In the genomic region with DNA sequence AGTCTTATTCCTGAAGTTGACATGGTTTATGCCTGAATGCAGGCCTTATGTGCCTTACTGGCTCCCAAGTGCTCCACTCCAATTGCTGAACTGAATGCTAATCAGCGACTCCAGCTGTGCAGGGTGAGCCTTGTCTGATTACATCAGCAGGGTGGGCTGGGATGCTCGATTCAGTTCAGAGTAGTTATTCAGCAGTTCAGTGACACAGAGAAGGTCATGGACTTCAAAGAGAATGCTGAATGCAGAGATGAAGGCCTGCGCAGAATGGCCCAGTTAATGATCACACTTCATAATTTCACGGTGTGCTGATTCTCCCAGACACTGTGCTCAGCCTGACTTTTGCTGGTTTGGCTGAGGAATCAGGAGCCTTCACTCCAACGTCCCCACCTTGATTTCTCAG, we compare ENCODE assay signal across 1 cellular context.
A peak's percentile ranks its signal among the peaks of the same experiment; 100 is the strongest.
TF ChIP-seq lines count a peak whose summit lies in the region.

No MANE protein-coding gene starts in this region.

TF ChIP-seq in HepG2, 621 proteins besides CTCF, POLR2A, EP300 and RAD21 (continued from another document and continues in another):
- TF ChIP-seq ZNF710 (CRISPR knock-in tag; IDR thresholded peaks at IDR 0.05; ENCODE audit: borderline replicate concordance) (no peak), ZNF331 (CRISPR knock-in tag; IDR thresholded peaks at IDR 0.05) (peak; percentile 46; the same call in 1 of the 2 replicates), ZNF343 (CRISPR knock-in tag; IDR thresholded peaks at IDR 0.05) (no peak), TBP (CRISPR knock-in tag; IDR thresholded peaks at IDR 0.05) (no peak), NCOA5 (CRISPR knock-in tag; IDR thresholded peaks at IDR 0.05) (no peak), FIP1L1 (IDR thresholded peaks at IDR 0.05; ENCODE audit: borderline replicate concordance, insufficient read depth, low read depth, low read length) (no peak), BHLHE40 (IDR thresholded peaks at IDR 0.05; ENCODE audit: low read length) (peak; percentile 41; the same call in 1 of the 2 replicates), KAT7 (CRISPR knock-in tag; IDR thresholded peaks at IDR 0.05; ENCODE audit: borderline replicate concordance) (no peak), NCOA1 (CRISPR knock-in tag; IDR thresholded peaks at IDR 0.05) (no peak), MAFK (conservative IDR thresholded peaks at IDR 0.05 in 1 of 2, IDR thresholded peaks at IDR 0.05 in 1 of 2; ENCODE audit: low read length in 2 of 2) (peak in 1 of 2 experiments; percentile 3; a peak in 1 of 4 replicates), ZFP62 (CRISPR knock-in tag; IDR thresholded peaks at IDR 0.05) (no peak), FOXA3 (CRISPR knock-in tag; IDR thresholded peaks at IDR 0.05) (peak; percentile 28), ZNF333 (CRISPR knock-in tag; IDR thresholded peaks at IDR 0.05; ENCODE audit: borderline replicate concordance) (no peak), ZNF563 (CRISPR knock-in tag; IDR thresholded peaks at IDR 0.05) (no peak), SALL1 (CRISPR knock-in tag; IDR thresholded peaks at IDR 0.05) (peak; percentile 90), GATAD2A (CRISPR knock-in tag; IDR thresholded peaks at IDR 0.05) (peak; percentile 66), CEBPG (CRISPR knock-in tag; IDR thresholded peaks at IDR 0.05) (peak; percentile 82), ZNF263 (CRISPR knock-in tag; IDR thresholded peaks at IDR 0.05) (peak; percentile 41; the same call in 1 of the 2 replicates), SMAD9 (CRISPR knock-in tag; IDR thresholded peaks at IDR 0.05) (no peak), RBAK (CRISPR knock-in tag; IDR thresholded peaks at IDR 0.05) (no peak), ZBTB7B (CRISPR knock-in tag; IDR thresholded peaks at IDR 0.05) (peak; percentile 79), ZNF616 (CRISPR knock-in tag; IDR thresholded peaks at IDR 0.05; ENCODE audit: low read depth) (no peak), SRF (IDR thresholded peaks at IDR 0.05; ENCODE audit: low read depth, low read length) (no peak), ZBTB1 (CRISPR knock-in tag; IDR thresholded peaks at IDR 0.05; ENCODE audit: borderline replicate concordance) (no peak), TERF1 (CRISPR knock-in tag; IDR thresholded peaks at IDR 0.05) (no peak), ATF4 (CRISPR knock-in tag; IDR thresholded peaks at IDR 0.05) (peak in 1 of 2 experiments; percentile 93; a peak in 2 of 4 replicates), ZNF776 (CRISPR knock-in tag; IDR thresholded peaks at IDR 0.05) (no peak), ZNF589 (CRISPR knock-in tag; conservative IDR thresholded peaks at IDR 0.05) (no peak), RARG (CRISPR knock-in tag; IDR thresholded peaks at IDR 0.05; ENCODE audit: low read depth) (no peak), ETV6 (CRISPR knock-in tag; conservative IDR thresholded peaks at IDR 0.05) (no peak), YEATS2 (CRISPR knock-in tag; IDR thresholded peaks at IDR 0.05; ENCODE audit: borderline replicate concordance) (no peak), SMC3 (IDR thresholded peaks at IDR 0.05; ENCODE audit: low read length) (peak; percentile 8; the same call in 1 of the 2 replicates), ZNF614 (CRISPR knock-in tag; IDR thresholded peaks at IDR 0.05; ENCODE audit: borderline replicate concordance) (no peak), ZBTB33 (CRISPR knock-in tag; IDR thresholded peaks at IDR 0.05) (no peak), ZNF792 (CRISPR knock-in tag; IDR thresholded peaks at IDR 0.05) (0 out of 2 replicates have a peak, but pooled peaks have one; percentile 22), TAF15 (IDR thresholded peaks at IDR 0.05; ENCODE audit: low read depth, low read length, poor library complexity, severe bottlenecking) (no peak), RORA (CRISPR knock-in tag; IDR thresholded peaks at IDR 0.05) (no peak), NFIB (CRISPR knock-in tag; IDR thresholded peaks at IDR 0.05; ENCODE audit: borderline replicate concordance) (no peak), TMF1 (CRISPR knock-in tag; IDR thresholded peaks at IDR 0.05; ENCODE audit: low read depth) (no peak), CC2D1A (CRISPR knock-in tag; IDR thresholded peaks at IDR 0.05) (no peak), ZNF460 (CRISPR knock-in tag; IDR thresholded peaks at IDR 0.05; ENCODE audit: borderline replicate concordance) (no peak), PBX3 (CRISPR knock-in tag; IDR thresholded peaks at IDR 0.05; ENCODE audit: borderline replicate concordance) (no peak)
- TF ChIP-seq, protein P1, sequence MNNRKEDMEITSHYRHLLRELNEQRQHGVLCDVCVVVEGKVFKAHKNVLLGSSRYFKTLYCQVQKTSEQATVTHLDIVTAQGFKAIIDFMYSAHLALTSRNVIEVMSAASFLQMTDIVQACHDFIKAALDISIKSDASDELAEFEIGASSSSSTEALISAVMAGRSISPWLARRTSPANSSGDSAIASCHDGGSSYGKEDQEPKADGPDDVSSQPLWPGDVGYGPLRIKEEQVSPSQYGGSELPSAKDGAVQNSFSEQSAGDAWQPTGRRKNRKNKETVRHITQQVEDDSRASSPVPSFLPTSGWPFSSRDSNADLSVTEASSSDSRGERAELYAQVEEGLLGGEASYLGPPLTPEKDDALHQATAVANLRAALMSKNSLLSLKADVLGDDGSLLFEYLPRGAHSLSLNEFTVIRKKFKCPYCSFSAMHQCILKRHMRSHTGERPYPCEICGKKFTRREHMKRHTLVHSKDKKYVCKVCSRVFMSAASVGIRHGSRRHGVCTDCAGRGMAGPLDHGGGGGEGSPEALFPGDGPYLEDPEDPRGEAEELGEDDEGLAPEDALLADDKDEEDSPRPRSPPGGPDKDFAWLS (CRISPR knock-in tag; IDR thresholded peaks at IDR 0.05; ENCODE audit: borderline replicate concordance), result no peak
- TF ChIP-seq, protein P2, sequence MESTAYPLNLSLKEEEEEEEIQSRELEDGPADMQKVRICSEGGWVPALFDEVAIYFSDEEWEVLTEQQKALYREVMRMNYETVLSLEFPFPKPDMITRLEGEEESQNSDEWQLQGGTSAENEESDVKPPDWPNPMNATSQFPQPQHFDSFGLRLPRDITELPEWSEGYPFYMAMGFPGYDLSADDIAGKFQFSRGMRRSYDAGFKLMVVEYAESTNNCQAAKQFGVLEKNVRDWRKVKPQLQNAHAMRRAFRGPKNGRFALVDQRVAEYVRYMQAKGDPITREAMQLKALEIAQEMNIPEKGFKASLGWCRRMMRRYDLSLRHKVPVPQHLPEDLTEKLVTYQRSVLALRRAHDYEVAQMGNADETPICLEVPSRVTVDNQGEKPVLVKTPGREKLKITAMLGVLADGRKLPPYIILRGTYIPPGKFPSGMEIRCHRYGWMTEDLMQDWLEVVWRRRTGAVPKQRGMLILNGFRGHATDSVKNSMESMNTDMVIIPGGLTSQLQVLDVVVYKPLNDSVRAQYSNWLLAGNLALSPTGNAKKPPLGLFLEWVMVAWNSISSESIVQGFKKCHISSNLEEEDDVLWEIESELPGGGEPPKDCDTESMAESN (CRISPR knock-in tag; conservative IDR thresholded peaks at IDR 0.05), result peak; percentile 47; the same call in 1 of the 2 replicates
- TF ChIP-seq, protein P3, sequence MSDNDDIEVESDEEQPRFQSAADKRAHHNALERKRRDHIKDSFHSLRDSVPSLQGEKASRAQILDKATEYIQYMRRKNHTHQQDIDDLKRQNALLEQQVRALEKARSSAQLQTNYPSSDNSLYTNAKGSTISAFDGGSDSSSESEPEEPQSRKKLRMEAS (IDR thresholded peaks at IDR 0.05), result no peak
- TF ChIP-seq, protein P4, sequence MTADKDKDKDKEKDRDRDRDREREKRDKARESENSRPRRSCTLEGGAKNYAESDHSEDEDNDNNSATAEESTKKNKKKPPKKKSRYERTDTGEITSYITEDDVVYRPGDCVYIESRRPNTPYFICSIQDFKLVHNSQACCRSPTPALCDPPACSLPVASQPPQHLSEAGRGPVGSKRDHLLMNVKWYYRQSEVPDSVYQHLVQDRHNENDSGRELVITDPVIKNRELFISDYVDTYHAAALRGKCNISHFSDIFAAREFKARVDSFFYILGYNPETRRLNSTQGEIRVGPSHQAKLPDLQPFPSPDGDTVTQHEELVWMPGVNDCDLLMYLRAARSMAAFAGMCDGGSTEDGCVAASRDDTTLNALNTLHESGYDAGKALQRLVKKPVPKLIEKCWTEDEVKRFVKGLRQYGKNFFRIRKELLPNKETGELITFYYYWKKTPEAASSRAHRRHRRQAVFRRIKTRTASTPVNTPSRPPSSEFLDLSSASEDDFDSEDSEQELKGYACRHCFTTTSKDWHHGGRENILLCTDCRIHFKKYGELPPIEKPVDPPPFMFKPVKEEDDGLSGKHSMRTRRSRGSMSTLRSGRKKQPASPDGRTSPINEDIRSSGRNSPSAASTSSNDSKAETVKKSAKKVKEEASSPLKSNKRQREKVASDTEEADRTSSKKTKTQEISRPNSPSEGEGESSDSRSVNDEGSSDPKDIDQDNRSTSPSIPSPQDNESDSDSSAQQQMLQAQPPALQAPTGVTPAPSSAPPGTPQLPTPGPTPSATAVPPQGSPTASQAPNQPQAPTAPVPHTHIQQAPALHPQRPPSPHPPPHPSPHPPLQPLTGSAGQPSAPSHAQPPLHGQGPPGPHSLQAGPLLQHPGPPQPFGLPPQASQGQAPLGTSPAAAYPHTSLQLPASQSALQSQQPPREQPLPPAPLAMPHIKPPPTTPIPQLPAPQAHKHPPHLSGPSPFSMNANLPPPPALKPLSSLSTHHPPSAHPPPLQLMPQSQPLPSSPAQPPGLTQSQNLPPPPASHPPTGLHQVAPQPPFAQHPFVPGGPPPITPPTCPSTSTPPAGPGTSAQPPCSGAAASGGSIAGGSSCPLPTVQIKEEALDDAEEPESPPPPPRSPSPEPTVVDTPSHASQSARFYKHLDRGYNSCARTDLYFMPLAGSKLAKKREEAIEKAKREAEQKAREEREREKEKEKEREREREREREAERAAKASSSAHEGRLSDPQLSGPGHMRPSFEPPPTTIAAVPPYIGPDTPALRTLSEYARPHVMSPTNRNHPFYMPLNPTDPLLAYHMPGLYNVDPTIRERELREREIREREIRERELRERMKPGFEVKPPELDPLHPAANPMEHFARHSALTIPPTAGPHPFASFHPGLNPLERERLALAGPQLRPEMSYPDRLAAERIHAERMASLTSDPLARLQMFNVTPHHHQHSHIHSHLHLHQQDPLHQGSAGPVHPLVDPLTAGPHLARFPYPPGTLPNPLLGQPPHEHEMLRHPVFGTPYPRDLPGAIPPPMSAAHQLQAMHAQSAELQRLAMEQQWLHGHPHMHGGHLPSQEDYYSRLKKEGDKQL (CRISPR knock-in tag; IDR thresholded peaks at IDR 0.05; ENCODE audit: low read depth), result no peak
- TF ChIP-seq, protein P5, sequence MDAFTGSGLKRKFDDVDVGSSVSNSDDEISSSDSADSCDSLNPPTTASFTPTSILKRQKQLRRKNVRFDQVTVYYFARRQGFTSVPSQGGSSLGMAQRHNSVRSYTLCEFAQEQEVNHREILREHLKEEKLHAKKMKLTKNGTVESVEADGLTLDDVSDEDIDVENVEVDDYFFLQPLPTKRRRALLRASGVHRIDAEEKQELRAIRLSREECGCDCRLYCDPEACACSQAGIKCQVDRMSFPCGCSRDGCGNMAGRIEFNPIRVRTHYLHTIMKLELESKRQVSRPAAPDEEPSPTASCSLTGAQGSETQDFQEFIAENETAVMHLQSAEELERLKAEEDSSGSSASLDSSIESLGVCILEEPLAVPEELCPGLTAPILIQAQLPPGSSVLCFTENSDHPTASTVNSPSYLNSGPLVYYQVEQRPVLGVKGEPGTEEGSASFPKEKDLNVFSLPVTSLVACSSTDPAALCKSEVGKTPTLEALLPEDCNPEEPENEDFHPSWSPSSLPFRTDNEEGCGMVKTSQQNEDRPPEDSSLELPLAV (CRISPR knock-in tag; conservative IDR thresholded peaks at IDR 0.05; ENCODE audit: low read depth), result no peak
